Comparison of ENCODE assay signal across 22 cellular contexts in the genomic region with DNA sequence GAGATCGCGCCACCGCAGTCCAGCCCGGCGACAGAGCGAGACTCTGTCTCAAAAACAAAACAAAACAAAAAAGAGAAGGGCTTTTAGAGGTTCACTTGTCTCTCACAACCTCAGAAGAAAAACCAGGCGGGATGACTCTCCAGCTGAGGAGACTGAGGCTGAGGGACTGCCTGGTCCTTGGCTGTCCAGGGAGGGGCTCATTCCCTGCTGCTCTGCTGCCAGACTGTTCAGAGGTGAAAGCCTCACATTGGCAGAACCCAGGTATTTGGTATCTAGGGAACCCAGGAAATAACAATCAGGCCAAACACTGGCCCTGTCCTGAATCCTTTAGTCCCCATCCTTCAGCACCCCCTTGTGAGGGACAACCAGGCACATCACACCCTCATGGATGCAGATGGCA.
A peak's percentile ranks its signal among the peaks of the same experiment; 100 is the strongest.
DNase-seq lines count a peak whose midpoint lies in the region; ATAC-seq and FAIRE-seq lines count a peak whose summit lies in the region.
"Had no signal": no experiment of that assay in that cellular context is flagged by ENCODE, and none has a peak within 500 bp of the region (broad histone marks: within the 10 kb centered on the region; RNA-seq: fewer than 3 reads in every experiment).

No MANE protein-coding gene starts in this region.

- H3K9me3 Mint-ChIP-seq in stimulated activated naive CD8-positive, alpha-beta T cell treated with anti-CD3 and anti-CD28 coated beads, Interleukin-15, Interleukin-2, amounts not matched to agents 100 ng/mL and 50 ng/mL, for 24 hours, result no peaks in the 10 kb centered on the region
- H3K9me3 Mint-ChIP-seq: CD14-positive monocyte had no signal

- FAIRE-seq in HTR-8/SVneo (lab: Jason Lieb, UNC), result no peak
- FAIRE-seq: RCC 7860 had no signal

- no peak overlapping the region for H3K4me3 ChIP-seq in effector memory CD4-positive, alpha-beta T cell (ENCODE audit: insufficient read depth, low read depth, low read length, poor library complexity, severe bottlenecking)
- H3K4me3 ChIP-seq: HAP-1, hepatocyte, MG63, prostate gland, SJCRH30, vagina had no signal

- H3K4me1 ChIP-seq in effector memory CD4-positive, alpha-beta T cell (ENCODE audit: control insufficient read depth, insufficient read depth, low read length, poor library complexity, severe bottlenecking), result peaks cover 85% of the 10 kb centered on the region
- H3K4me1 ChIP-seq: foreskin keratinocyte, HAP-1, prostate gland, vagina had no signal

- DNase-seq in stimulated activated naive CD8-positive, alpha-beta T cell treated with anti-CD3 and anti-CD28 coated beads, Interleukin-15, Interleukin-2, amounts not matched to agents 100 U/mL and 50 U/mL, for 24 hours, result no peak
- peak; percentile 45 for DNase-seq in activated CD8-positive, alpha-beta memory T cell treated with anti-CD3 and anti-CD28 coated beads, Interleukin-2, amount 50 U/mL, for 48 hours
- no peak for DNase-seq in effector memory CD4-positive, alpha-beta T cell
- no peak for DNase-seq in HK-2 (ENCODE audit: unreplicated experiment)
- DNase-seq in HTR-8/SVneo (ENCODE audit: insufficient read length, low spot score), result no peak
- DNase-seq: DMS53, erythroblast, foreskin keratinocyte, GF-D8, MG63, NCI-H1436 treated with DMSO at 0.1 percent for 48 hours, NCI-H524, SJCRH30, WERI-Rb-1 had no signal

- ATAC-seq in stimulated activated naive CD8-positive, alpha-beta T cell treated with anti-CD3 and anti-CD28 coated beads, Interleukin-15, Interleukin-2, amounts not matched to agents 100 U/mL and 50 U/mL, for 24 hours, result no peak
- no peak for ATAC-seq in GM18909 (IDR thresholded peaks at IDR 0.05; ENCODE audit: poor library complexity, unreplicated experiment)
- ATAC-seq: foreskin keratinocyte had no signal

- H3K27me3 Mint-ChIP-seq in stimulated activated naive CD8-positive, alpha-beta T cell treated with anti-CD3 and anti-CD28 coated beads, Interleukin-15, Interleukin-2, amounts not matched to agents 100 ng/mL and 50 ng/mL, for 24 hours, result no peaks in the 10 kb centered on the region

- no peak overlapping the region for H3K4me3 Mint-ChIP-seq in stimulated activated naive CD8-positive, alpha-beta T cell treated with anti-CD3 and anti-CD28 coated beads, Interleukin-15, Interleukin-2, amounts not matched to agents 100 ng/mL and 50 ng/mL, for 24 hours
- H3K4me3 Mint-ChIP-seq: CD14-positive monocyte had no signal

- H3K36me3 Mint-ChIP-seq in stimulated activated naive CD8-positive, alpha-beta T cell treated with anti-CD3 and anti-CD28 coated beads, Interleukin-15, Interleukin-2, amounts not matched to agents 100 ng/mL and 50 ng/mL, for 24 hours (ENCODE audit: low read depth), result peaks cover 60% of the 10 kb centered on the region
- H3K36me3 Mint-ChIP-seq: CD14-positive monocyte had no signal

- peaks cover 6% of the 10 kb centered on the region for H3K36me3 ChIP-seq in effector memory CD4-positive, alpha-beta T cell (ENCODE audit: control insufficient read depth, insufficient read depth, low read length)
- H3K36me3 ChIP-seq: HAP-1, MG63, prostate gland, SJCRH30, vagina, WERI-Rb-1 had no signal

- H3K9me3 ChIP-seq in effector memory CD4-positive, alpha-beta T cell (ENCODE audit: control insufficient read depth, low read length), result no peaks in the 10 kb centered on the region
- H3K9me3 ChIP-seq: HAP-1, MG63, prostate gland, SJCRH30, vagina had no signal

- peak overlapping the region; percentile 78 for H3K27ac Mint-ChIP-seq in stimulated activated naive CD8-positive, alpha-beta T cell treated with anti-CD3 and anti-CD28 coated beads, Interleukin-15, Interleukin-2, amounts not matched to agents 100 ng/mL and 50 ng/mL, for 24 hours

- H3K27ac ChIP-seq in effector memory CD4-positive, alpha-beta T cell (ENCODE audit: insufficient read depth, low read length, poor library complexity, severe bottlenecking), result peak overlapping the region; percentile 58
- H3K27ac ChIP-seq: foreskin keratinocyte, hepatocyte, prostate gland, SJCRH30, vagina, WERI-Rb-1 had no signal

- H3K27me3 ChIP-seq in effector memory CD4-positive, alpha-beta T cell (replicated peaks; ENCODE audit: control insufficient read depth, insufficient read depth, low read length, poor library complexity, severe bottlenecking), result no peaks in the 10 kb centered on the region
- H3K27me3 ChIP-seq: hepatocyte, MG63, SJCRH30, vagina had no signal

- H3K4me1 Mint-ChIP-seq in stimulated activated naive CD8-positive, alpha-beta T cell treated with anti-CD3 and anti-CD28 coated beads, Interleukin-15, Interleukin-2, amounts not matched to agents 100 ng/mL and 50 ng/mL, for 24 hours (ENCODE audit: low read depth), result peaks cover 98% of the 10 kb centered on the region
